In the genomic region with DNA sequence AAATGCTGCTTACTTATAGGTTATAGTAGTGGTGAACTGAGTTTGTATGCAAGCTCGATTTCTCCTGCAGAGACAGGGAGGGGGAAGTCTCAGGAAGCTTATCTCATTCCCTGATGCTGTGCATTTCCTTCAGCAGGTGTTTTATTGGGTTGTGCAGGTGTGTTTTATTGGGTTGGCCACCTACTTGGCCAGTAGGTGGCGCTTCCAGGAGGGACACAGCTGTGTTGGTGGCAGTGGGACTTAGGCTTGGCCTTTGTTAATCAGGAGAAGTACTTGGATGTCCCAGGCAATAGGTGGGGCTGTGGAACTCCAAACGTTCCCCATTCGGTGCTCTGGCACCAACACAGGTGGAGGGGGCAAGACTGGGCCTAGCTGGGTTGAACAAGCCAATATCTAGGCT, we compare ENCODE assay signal across 11 cellular contexts.
DNase-seq lines count a peak whose midpoint lies in the region; ATAC-seq, FAIRE-seq and TF ChIP-seq lines count a peak whose summit lies in the region.
"Had no signal": no experiment of that assay in that cellular context is flagged by ENCODE, and none has a peak within 500 bp of the region (broad histone marks: within the 10 kb centered on the region; RNA-seq: fewer than 3 reads in every experiment).

No MANE protein-coding gene starts in this region.

- H3K9me3 ChIP-seq in HepG2 (ENCODE audit: low read length) (no peaks in the 10 kb centered on the region), testis (no peaks in the 10 kb centered on the region)

- no peak for TF ChIP-seq EP300 in HepG2 (IDR thresholded peaks at IDR 0.05; ENCODE audit: low read depth in 2 of 2, low read length in 2 of 2)
- no peak for TF ChIP-seq EP300 in HepG2 (CRISPR knock-in tag; IDR thresholded peaks at IDR 0.05; ENCODE audit: borderline replicate concordance)

- TF ChIP-seq CTCF in GM10266 (IDR thresholded peaks at IDR 0.05; ENCODE audit: control insufficient read depth, insufficient read depth, low read depth, missing control alignments) (peak; percentile 23), VCaP (conservative IDR thresholded peaks at IDR 0.05) (peak; percentile 35), HepG2 (CRISPR knock-in tag; IDR thresholded peaks at IDR 0.05) (0 out of 2 replicates have a peak, but pooled peaks have one; percentile 16), testis (IDR thresholded peaks at IDR 0.05) (peak in 1 of 3 experiments; percentile 11)

- CTCF ChIA-PET in HEK293T (lab: Yijun Ruan, JAX) (no interaction called here), HepG2 (lab: Yijun Ruan, JAX; ENCODE audit: low intra/inter-chr PET ratio, low total read pairs) (no interaction called here)

- BruUV-seq in HepG2 (replicated peaks; lab: Mats Ljungman, UMichigan), result no TSS peak

- no peaks in the 10 kb centered on the region for H3K36me3 ChIP-seq in HepG2 (replicated peaks in 1 of 2; ENCODE audit: control insufficient read depth in 1 of 2, insufficient read depth in 2 of 2, low read length in 2 of 2)
- no peaks in the 10 kb centered on the region for H3K36me3 ChIP-seq in testis (ENCODE audit: low read depth, missing control alignments)

- H3K9ac ChIP-seq in HepG2 (ENCODE audit: insufficient read depth, low read depth, low read length), result no peak overlapping the region

- TF ChIP-seq POLR2A in HepG2 (IDR thresholded peaks at IDR 0.05; ENCODE audit: insufficient read depth in 1 of 2, low read depth in 2 of 2, low read length in 2 of 2) (no peak), testis (IDR thresholded peaks at IDR 0.05) (no peak)

- in situ Hi-C loops in HepG2 (cut with HindIII; ENCODE audit: extremely low pct_ligation_motif_present, low pct_unique_long_range_greater_than_20kb), result no loop called here

- no peaks in the 10 kb centered on the region for H4K20me1 ChIP-seq in HepG2 (ENCODE audit: insufficient read depth, low read length)

- no peak for TF ChIP-seq RAD21 in HepG2 (CRISPR knock-in tag; IDR thresholded peaks at IDR 0.05)

- no peak overlapping the region for H3K4me2 ChIP-seq in HepG2 (ENCODE audit: low read depth, low read length)

- 0% methylated on average over 1 of the region's 4 CpGs for WGBS in HepG2 (ENCODE audit: low lambda C conversion rate)
- WGBS in testis, 2 donors, result 47% methylated on average over 4 of the region's 4 CpGs; no CpG with 5 or more reads in 1 of the 2 donors

- H3K27ac ChIP-seq in VCaP (no peak overlapping the region), HepG2 (ENCODE audit: extremely low read length, insufficient read depth, low read length) (no peak overlapping the region), testis (no peak overlapping the region)

- ATAC-seq in HepG2, result peak; percentile 73
- ATAC-seq: activated CD4-positive, CD25-positive, alpha-beta regulatory T cell treated with anti-CD3 and anti-CD28 coated beads, Interleukin-2, amount 50 U/mL, for 24 hours; stimulated activated naive CD8-positive, alpha-beta T cell treated with anti-CD3 and anti-CD28 coated beads, Interleukin-15, amount 100 ng/mL, for 72 hours had no signal

- FAIRE-seq in HepG2 (lab: Jason Lieb, UNC) (no peak), frontal cortex (lab: Jason Lieb, UNC) (no peak)

- no peaks in the 10 kb centered on the region for H3K27me3 ChIP-seq in HepG2 (ENCODE audit: control insufficient read depth in 1 of 2, insufficient read depth in 2 of 2, low read length in 2 of 2)
- no peaks in the 10 kb centered on the region for H3K27me3 ChIP-seq in testis

- DNase-seq in GM10266 (ENCODE audit: extremely low spot score) (no peak), HEK293T (ENCODE audit: extremely low spot score) (peak; percentile 35), HepG2 (ENCODE audit: low spot score) (no peak), frontal cortex (ENCODE audit: low spot score in 2 of 2) (no peak), testis (no peak), ureter (ENCODE audit: low spot score) (no peak)
- DNase-seq: activated effector memory CD4-positive, alpha-beta T cell treated with Interleukin-2 at 50 U/mL for 16 hours; naive B cell; stimulated activated naive CD8-positive, alpha-beta T cell treated with anti-CD3 and anti-CD28 coated beads, Interleukin-15, amount 100 ng/mL, for 72 hours had no signal

- no peaks in the 10 kb centered on the region for H3K4me1 ChIP-seq in HepG2 (ENCODE audit: insufficient read depth, low read length)
- H3K4me1 ChIP-seq in testis, result no peaks in the 10 kb centered on the region

- POLR2A ChIA-PET in HEK293T (lab: Yijun Ruan, JAX) (no interaction called here), HepG2 (lab: Yijun Ruan, JAX) (no interaction called here)

- H3K79me2 ChIP-seq in HepG2 (ENCODE audit: insufficient read depth, low read length), result no peaks in the 10 kb centered on the region

- no peak overlapping the region for H2AFZ ChIP-seq in HepG2 (ENCODE audit: low read length)

- intact Hi-C loops in HepG2 (cut with micrococcal nuclease; ENCODE audit: unreplicated experiment) (loop anchor here (5.0 to 10.0 kb wide), 2 partner anchors 915 to 1058 kb away; no protein-coding TSS in a partner anchor), testis (cut with DNase I; ENCODE audit: low total_unique reads) (no loop called here)

- H3K4me3 ChIP-seq in HepG2 (replicated peaks in 1 of 3; ENCODE audit: insufficient read depth in 1 of 3, low read depth in 2 of 3, low read length in 3 of 3) (no peak overlapping the region), testis (no peak overlapping the region)

TF ChIP-seq in HEK293T, 16 proteins besides CTCF, POLR2A, EP300 and RAD21:
- no peak for TF ChIP-seq CTBP1 (IDR thresholded peaks at IDR 0.05; ENCODE audit: borderline replicate concordance)
- no peak for TF ChIP-seq TARDBP (IDR thresholded peaks at IDR 0.05)
- TF ChIP-seq LEF1 (IDR thresholded peaks at IDR 0.05; ENCODE audit: borderline replicate concordance), result no peak
- no peak for TF ChIP-seq HDGF (IDR thresholded peaks at IDR 0.05; ENCODE audit: borderline replicate concordance)
- TF ChIP-seq FOXA1 (IDR thresholded peaks at IDR 0.05), result no peak
- TF ChIP-seq SUZ12 (IDR thresholded peaks at IDR 0.05), result no peak
- TF ChIP-seq SP1 (IDR thresholded peaks at IDR 0.05), result no peak

TF ChIP-seq in HepG2, 621 proteins besides CTCF, POLR2A, EP300 and RAD21:
- no peak for TF ChIP-seq ZNF382 (CRISPR knock-in tag; IDR thresholded peaks at IDR 0.05; ENCODE audit: borderline replicate concordance)
- TF ChIP-seq ZNF333 (CRISPR knock-in tag; IDR thresholded peaks at IDR 0.05; ENCODE audit: borderline replicate concordance), result no peak
- no peak for TF ChIP-seq ZNF552 (CRISPR knock-in tag; IDR thresholded peaks at IDR 0.05; ENCODE audit: borderline replicate concordance)
- peak; percentile 34 for TF ChIP-seq STAG1 (CRISPR knock-in tag; IDR thresholded peaks at IDR 0.05)
- TF ChIP-seq ARNT (IDR thresholded peaks at IDR 0.05), result no peak
- TF ChIP-seq ZNF251 (CRISPR knock-in tag; IDR thresholded peaks at IDR 0.05), result no peak
- TF ChIP-seq, protein P1, sequence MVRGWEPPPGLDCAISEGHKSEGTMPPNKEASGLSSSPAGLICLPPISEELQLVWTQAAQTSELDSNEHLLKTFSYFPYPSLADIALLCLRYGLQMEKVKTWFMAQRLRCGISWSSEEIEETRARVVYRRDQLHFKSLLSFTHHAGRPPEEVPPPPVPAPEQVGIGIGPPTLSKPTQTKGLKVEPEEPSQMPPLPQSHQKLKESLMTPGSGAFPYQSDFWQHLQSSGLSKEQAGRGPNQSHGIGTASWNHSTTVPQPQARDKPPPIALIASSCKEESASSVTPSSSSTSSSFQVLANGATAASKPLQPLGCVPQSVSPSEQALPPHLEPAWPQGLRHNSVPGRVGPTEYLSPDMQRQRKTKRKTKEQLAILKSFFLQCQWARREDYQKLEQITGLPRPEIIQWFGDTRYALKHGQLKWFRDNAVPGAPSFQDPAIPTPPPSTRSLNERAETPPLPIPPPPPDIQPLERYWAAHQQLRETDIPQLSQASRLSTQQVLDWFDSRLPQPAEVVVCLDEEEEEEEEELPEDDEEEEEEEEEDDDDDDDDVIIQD (CRISPR knock-in tag; IDR thresholded peaks at IDR 0.05; ENCODE audit: low read depth), result no peak
- TF ChIP-seq, protein P2, sequence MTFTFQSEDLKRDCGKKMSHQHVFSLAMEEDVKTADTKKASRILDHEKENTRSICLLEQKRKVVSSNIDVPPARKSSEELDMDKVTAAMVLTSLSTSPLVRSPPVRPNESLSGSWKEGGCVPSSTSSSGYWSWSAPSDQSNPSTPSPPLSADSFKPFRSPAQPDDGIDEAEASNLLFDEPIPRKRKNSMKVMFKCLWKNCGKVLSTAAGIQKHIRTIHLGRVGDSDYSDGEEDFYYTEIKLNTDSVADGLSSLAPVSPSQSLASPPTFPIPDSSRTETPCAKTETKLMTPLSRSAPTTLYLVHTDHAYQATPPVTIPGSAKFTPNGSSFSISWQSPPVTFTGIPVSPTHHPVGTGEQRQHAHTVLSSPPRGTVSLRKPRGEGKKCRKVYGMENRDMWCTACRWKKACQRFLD (CRISPR knock-in tag; IDR thresholded peaks at IDR 0.05; ENCODE audit: borderline replicate concordance), result no peak
TF ChIP-seq in HepG2: peak in this region for 1.
